ENCODE assay signal across 2 cellular contexts in genomic region chr6:10315631-10316145, GRCh38.
TF ChIP-seq lines count a peak whose summit lies in the region.

No MANE protein-coding gene starts in this region.

TF ChIP-seq in HCT116, 20 proteins besides CTCF, POLR2A, EP300 and RAD21:
- TF ChIP-seq FOSL1 (IDR thresholded peaks at IDR 0.05; ENCODE audit: low read depth) (no peak), JUND (IDR thresholded peaks at IDR 0.05) (no peak), POLR2AphosphoS5 (IDR thresholded peaks at IDR 0.05; ENCODE audit: low read depth, low read length) (no peak), SP1 (IDR thresholded peaks at IDR 0.05; ENCODE audit: low read depth) (no peak), MAX (IDR thresholded peaks at IDR 0.05) (no peak), ZFX (IDR thresholded peaks at IDR 0.05) (no peak), SIN3A (IDR thresholded peaks at IDR 0.05; ENCODE audit: low read depth) (no peak), EZH2phosphoT487 (IDR thresholded peaks at IDR 0.05; ENCODE audit: borderline replicate concordance) (no peak), REST (IDR thresholded peaks at IDR 0.05; ENCODE audit: low read depth) (no peak), EZH2 (IDR thresholded peaks at IDR 0.05) (no peak), CBX3 (IDR thresholded peaks at IDR 0.05; ENCODE audit: low read depth) (no peak), ATF3 (IDR thresholded peaks at IDR 0.05) (no peak), YY1 (IDR thresholded peaks at IDR 0.05; ENCODE audit: extremely low read depth, insufficient replicate concordance, low read depth, low read length) (no peak), CEBPB (IDR thresholded peaks at IDR 0.05; ENCODE audit: low read depth) (no peak), ZNF274 (IDR thresholded peaks at IDR 0.05; ENCODE audit: low read depth, low read length) (no peak), SRF (IDR thresholded peaks at IDR 0.05; ENCODE audit: low read depth) (no peak), ELF1 (IDR thresholded peaks at IDR 0.05; ENCODE audit: borderline replicate concordance, low read depth) (no peak)

TF ChIP-seq in K562, 482 proteins besides CTCF, POLR2A, EP300 and RAD21:
- no peak for TF ChIP-seq ELF1 (tag; IDR thresholded peaks at IDR 0.05)
- TF ChIP-seq ZNF316 (IDR thresholded peaks at IDR 0.05) = peak; percentile 32
